ENCODE assay signal across 8 cellular contexts in the genomic region with DNA sequence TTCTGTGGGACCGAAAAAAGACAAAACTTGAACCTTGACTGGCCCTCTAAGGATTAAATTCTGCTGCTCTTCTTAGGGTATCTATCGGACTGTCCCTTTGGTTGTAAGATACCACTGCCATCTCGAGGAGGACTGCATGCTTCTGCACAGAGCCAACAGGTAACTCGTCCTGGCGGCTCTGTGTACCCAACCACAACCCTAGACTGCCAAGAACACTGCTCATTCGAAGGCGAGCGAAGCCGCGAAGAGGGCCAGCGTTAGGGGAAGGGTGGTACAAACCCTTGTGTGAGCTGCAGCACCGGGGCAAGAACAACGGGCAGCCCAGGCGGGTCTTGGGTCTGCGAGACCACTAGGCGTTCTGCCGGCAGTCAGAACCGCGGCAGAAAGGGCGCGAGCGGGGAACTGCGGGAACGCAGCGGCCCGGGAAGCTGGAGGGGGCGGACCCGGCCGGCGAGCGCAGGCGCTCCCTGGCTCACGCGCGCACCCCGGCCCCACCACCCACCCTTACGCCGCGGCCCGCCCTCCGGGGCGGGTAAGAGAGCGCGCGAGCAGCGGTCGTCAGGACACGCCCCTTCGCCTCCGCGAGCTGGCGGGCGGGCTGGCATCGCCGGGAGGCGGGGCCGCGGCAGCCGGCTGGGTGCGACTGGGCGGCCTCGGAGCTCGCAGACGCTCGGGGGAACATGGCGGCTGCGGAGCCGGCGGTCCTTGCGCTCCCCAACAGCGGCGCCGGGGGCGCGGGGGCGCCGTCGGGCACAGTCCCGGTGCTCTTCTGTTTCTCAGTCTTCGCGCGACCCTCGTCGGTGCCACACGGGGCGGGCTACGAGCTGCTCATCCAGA. TPM values are rescaled to one million over a fixed set of nuclear protein-coding genes. Genes with fewer than 3 reads are reported as not detected.
DNase-seq lines count a peak whose midpoint lies in the region; ATAC-seq and TF ChIP-seq lines count a peak whose summit lies in the region.

A gene (plus strand): TSS at position 663 of the 837 bp plus-strand sequence. CDS start 18 bp downstream, at position 681.

- H3K4me3 ChIP-seq in colonic mucosa = peak within 1 kb of the TSS; percentile 83

- intact Hi-C loops in colonic mucosa (cut with DNase I) = no loop called here

- no peaks in the 10 kb centered on the region for H3K9me3 ChIP-seq in colonic mucosa

- peak; percentile 91 for ATAC-seq in GM19328 (IDR thresholded peaks at IDR 0.05; ENCODE audit: unreplicated experiment)
- ATAC-seq in HG03469 (IDR thresholded peaks at IDR 0.05; ENCODE audit: unreplicated experiment) = peak; percentile 84

- H3K27ac ChIP-seq in colonic mucosa = peak within 1 kb of the TSS; percentile 87

- peak; percentile 12 to 94 (median 76) for DNase-seq in C1 segment of cervical spinal cord (lab: John Stamatoyannopoulos, UW)
- peak; percentile 2 for DNase-seq in NCI-H524 treated with DMSO at 0.1 percent for 48 hours (lab: John Stamatoyannopoulos, UW)
- peak; percentile 93 for DNase-seq in activated CD4-positive, alpha-beta T cell treated with anti-CD3 and anti-CD28 coated beads for 48 hours
- peak; percentile 91 for DNase-seq in colonic mucosa
- peak; percentile 98 for DNase-seq in left kidney (ENCODE audit: low read depth, low spot score)
- DNase-seq in stimulated activated CD4-positive, alpha-beta T cell treated with anti-CD3 and anti-CD28 coated beads, Interleukin-1b, Interleukin-23, amount 100 ng/mL, for 48 hours = peak; percentile 90

- peak within 1 kb of the TSS; percentile 92 to 95 for H3K9ac ChIP-seq in colonic mucosa (ENCODE audit: low read depth in 2 of 2, low read length in 2 of 2)

- TF ChIP-seq CTCF in colonic mucosa (IDR thresholded peaks at IDR 0.05) = no peak

- no peaks in the 10 kb centered on the region for H3K27me3 ChIP-seq in colonic mucosa

- H3K36me3 ChIP-seq in colonic mucosa = no peaks in the 10 kb centered on the region

- peaks cover 6% of the 10 kb centered on the region for H3K4me1 ChIP-seq in colonic mucosa

RNA-seq across cellular contexts. Expression of the gene that starts here (rescaled TPM):
- total RNA-seq in colonic mucosa = 10 to 100 TPM; 36.2 to 36.4 TPM

Comparison
In these comparisons a context has a peak if more than half of its experiments do, and no peak if none do; other contexts are left out.
1. Peak in every context shown above with its lines: DNase-seq, ATAC-seq, H3K4me3 ChIP-seq and H3K27ac ChIP-seq.
2. DNase-seq: peak in every context shown above with its lines; median percentile 98 in left kidney; 93 in activated CD4-positive, alpha-beta T cell treated with anti-CD3 and anti-CD28 coated beads for 48 hours; 91 in colonic mucosa; 90 in stimulated activated CD4-positive, alpha-beta T cell treated with anti-CD3 and anti-CD28 coated beads, Interleukin-1b, Interleukin-23, amount 100 ng/mL, for 48 hours; 76 in C1 segment of cervical spinal cord; 2 in NCI-H524 treated with DMSO at 0.1 percent for 48 hours.